In genomic region chr1:28193701-28194161, GRCh38 we compare ENCODE assay signal across 2 cellular contexts.
A peak's percentile ranks its signal among the peaks of the same experiment; 100 is the strongest.
TF ChIP-seq lines count a peak whose summit lies in the region.

No MANE protein-coding gene starts in this region.

TF ChIP-seq in H1, 55 proteins besides CTCF, POLR2A, EP300 and RAD21:
- TF ChIP-seq SRF (IDR thresholded peaks at IDR 0.05; ENCODE audit: low read depth, low read length) (no peak), ASH2L (IDR thresholded peaks at IDR 0.05; ENCODE audit: low read length) (no peak), ATF3 (IDR thresholded peaks at IDR 0.05; ENCODE audit: insufficient read depth, low read depth, low read length) (no peak), CHD1 (IDR thresholded peaks at IDR 0.05; ENCODE audit: low read depth, low read length) (no peak), MAX (IDR thresholded peaks at IDR 0.05) (no peak), TEAD4 (IDR thresholded peaks at IDR 0.05; ENCODE audit: low read depth, low read length) (no peak), EGR1 (IDR thresholded peaks at IDR 0.05; ENCODE audit: borderline replicate concordance, low read depth, low read length) (no peak), TBP (IDR thresholded peaks at IDR 0.05; ENCODE audit: low read depth, low read length) (no peak), CBX5 (IDR thresholded peaks at IDR 0.05; ENCODE audit: low read depth, low read length) (no peak), JUND (IDR thresholded peaks at IDR 0.05; ENCODE audit: low read length) (peak; percentile 58; the same call in 1 of the 2 replicates), SAP30 (IDR thresholded peaks at IDR 0.05; ENCODE audit: insufficient read depth, insufficient replicate concordance, low read length) (no peak), ZNF274 (IDR thresholded peaks at IDR 0.05; ENCODE audit: borderline replicate concordance, extremely low read depth, low read length) (no peak), SIN3A (conservative IDR thresholded peaks at IDR 0.05 in 1 of 2, IDR thresholded peaks at IDR 0.05 in 1 of 2; ENCODE audit: low read depth in 1 of 2, low read length in 2 of 2) (no peak), TAF1 (IDR thresholded peaks at IDR 0.05; ENCODE audit: low read depth, low read length) (peak; percentile 59), NRF1 (IDR thresholded peaks at IDR 0.05; ENCODE audit: low read depth, low read length) (no peak), POU5F1 (IDR thresholded peaks at IDR 0.05; ENCODE audit: low read depth, low read length) (no peak)

TF ChIP-seq in HepG2, 621 proteins besides CTCF, POLR2A, EP300 and RAD21 (continues in another document):
- TF ChIP-seq MNT (IDR thresholded peaks at IDR 0.05) (no peak), ZNF569 (CRISPR knock-in tag; IDR thresholded peaks at IDR 0.05; ENCODE audit: borderline replicate concordance) (no peak), RXRB (CRISPR knock-in tag; IDR thresholded peaks at IDR 0.05; ENCODE audit: borderline replicate concordance) (peak; percentile 50; the same call in 1 of the 2 replicates), TGIF2 (CRISPR knock-in tag; IDR thresholded peaks at IDR 0.05) (no peak), MBD4 (IDR thresholded peaks at IDR 0.05; ENCODE audit: borderline replicate concordance, low read length) (no peak), ZNF891 (CRISPR knock-in tag; IDR thresholded peaks at IDR 0.05) (no peak), MAZ (IDR thresholded peaks at IDR 0.05; ENCODE audit: borderline replicate concordance, low read depth, low read length) (no peak), MAZ (CRISPR knock-in tag; IDR thresholded peaks at IDR 0.05; ENCODE audit: low read depth) (no peak), NCOA2 (CRISPR knock-in tag; IDR thresholded peaks at IDR 0.05) (no peak), ZNF580 (CRISPR knock-in tag; IDR thresholded peaks at IDR 0.05; ENCODE audit: borderline replicate concordance, low read depth) (no peak), ELF1 (CRISPR knock-in tag; IDR thresholded peaks at IDR 0.05) (0 out of 2 replicates have a peak, but pooled peaks have one; percentile 29), HOMEZ (CRISPR knock-in tag; IDR thresholded peaks at IDR 0.05; ENCODE audit: low read depth) (no peak), ZNF546 (CRISPR knock-in tag; conservative IDR thresholded peaks at IDR 0.05) (no peak), ZNF430 (CRISPR knock-in tag; IDR thresholded peaks at IDR 0.05) (no peak), ZNF652 (CRISPR knock-in tag; IDR thresholded peaks at IDR 0.05; ENCODE audit: borderline replicate concordance, low read depth) (no peak), ZNF275 (CRISPR knock-in tag; IDR thresholded peaks at IDR 0.05; ENCODE audit: borderline replicate concordance) (no peak), TSC22D2 (CRISPR knock-in tag; IDR thresholded peaks at IDR 0.05; ENCODE audit: borderline replicate concordance) (no peak), CHCHD3 (CRISPR knock-in tag; IDR thresholded peaks at IDR 0.05) (no peak), ZNF629 (CRISPR knock-in tag; conservative IDR thresholded peaks at IDR 0.05) (no peak), ZNF772 (CRISPR knock-in tag; IDR thresholded peaks at IDR 0.05) (no peak), SSRP1 (CRISPR knock-in tag; IDR thresholded peaks at IDR 0.05) (no peak), HOXA7 (CRISPR knock-in tag; IDR thresholded peaks at IDR 0.05) (no peak), SRF (IDR thresholded peaks at IDR 0.05; ENCODE audit: low read depth, low read length) (no peak), ZNF331 (CRISPR knock-in tag; IDR thresholded peaks at IDR 0.05) (0 out of 2 replicates have a peak, but pooled peaks have one; percentile 28), ZNF24 (IDR thresholded peaks at IDR 0.05) (no peak), HIVEP1 (CRISPR knock-in tag; IDR thresholded peaks at IDR 0.05) (no peak), PAXIP1 (CRISPR knock-in tag; conservative IDR thresholded peaks at IDR 0.05) (0 out of 2 replicates have a peak, but pooled peaks have one; percentile 22), TOE1 (CRISPR knock-in tag; IDR thresholded peaks at IDR 0.05) (no peak), ZNF20 (CRISPR knock-in tag; IDR thresholded peaks at IDR 0.05) (no peak), SIX1 (CRISPR knock-in tag; IDR thresholded peaks at IDR 0.05; ENCODE audit: borderline replicate concordance) (no peak), ZNF841 (CRISPR knock-in tag; IDR thresholded peaks at IDR 0.05; ENCODE audit: borderline replicate concordance) (no peak), SMAD9 (CRISPR knock-in tag; IDR thresholded peaks at IDR 0.05) (no peak), ZNF83 (CRISPR knock-in tag; IDR thresholded peaks at IDR 0.05; ENCODE audit: borderline replicate concordance) (no peak), ZNF501 (CRISPR knock-in tag; IDR thresholded peaks at IDR 0.05) (no peak), PCBP1 (IDR thresholded peaks at IDR 0.05; ENCODE audit: borderline replicate concordance, low read depth, low read length) (no peak)
- TF ChIP-seq, protein P1, sequence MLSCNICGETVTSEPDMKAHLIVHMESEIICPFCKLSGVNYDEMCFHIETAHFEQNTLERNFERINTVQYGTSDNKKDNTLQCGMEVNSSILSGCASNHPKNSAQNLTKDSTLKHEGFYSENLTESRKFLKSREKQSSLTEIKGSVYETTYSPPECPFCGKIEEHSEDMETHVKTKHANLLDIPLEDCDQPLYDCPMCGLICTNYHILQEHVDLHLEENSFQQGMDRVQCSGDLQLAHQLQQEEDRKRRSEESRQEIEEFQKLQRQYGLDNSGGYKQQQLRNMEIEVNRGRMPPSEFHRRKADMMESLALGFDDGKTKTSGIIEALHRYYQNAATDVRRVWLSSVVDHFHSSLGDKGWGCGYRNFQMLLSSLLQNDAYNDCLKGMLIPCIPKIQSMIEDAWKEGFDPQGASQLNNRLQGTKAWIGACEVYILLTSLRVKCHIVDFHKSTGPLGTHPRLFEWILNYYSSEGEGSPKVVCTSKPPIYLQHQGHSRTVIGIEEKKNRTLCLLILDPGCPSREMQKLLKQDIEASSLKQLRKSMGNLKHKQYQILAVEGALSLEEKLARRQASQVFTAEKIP (CRISPR knock-in tag; IDR thresholded peaks at IDR 0.05; ENCODE audit: borderline replicate concordance) = no peak
- TF ChIP-seq, protein P2, sequence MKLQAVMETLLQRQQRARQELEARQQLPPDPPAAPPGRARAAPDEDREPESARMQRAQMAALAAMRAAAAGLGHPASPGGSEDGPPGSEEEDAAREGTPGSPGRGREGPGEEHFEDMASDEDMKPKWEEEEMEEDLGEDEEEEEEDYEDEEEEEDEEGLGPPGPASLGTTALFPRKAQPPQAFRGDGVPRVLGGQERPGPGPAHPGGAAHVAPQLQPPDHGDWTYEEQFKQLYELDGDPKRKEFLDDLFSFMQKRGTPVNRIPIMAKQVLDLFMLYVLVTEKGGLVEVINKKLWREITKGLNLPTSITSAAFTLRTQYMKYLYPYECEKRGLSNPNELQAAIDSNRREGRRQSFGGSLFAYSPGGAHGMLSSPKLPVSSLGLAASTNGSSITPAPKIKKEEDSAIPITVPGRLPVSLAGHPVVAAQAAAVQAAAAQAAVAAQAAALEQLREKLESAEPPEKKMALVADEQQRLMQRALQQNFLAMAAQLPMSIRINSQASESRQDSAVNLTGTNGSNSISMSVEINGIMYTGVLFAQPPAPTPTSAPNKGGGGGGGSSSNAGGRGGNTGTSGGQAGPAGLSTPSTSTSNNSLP (IDR thresholded peaks at IDR 0.05; ENCODE audit: low read depth, low read length) = no peak
- TF ChIP-seq, protein P3, sequence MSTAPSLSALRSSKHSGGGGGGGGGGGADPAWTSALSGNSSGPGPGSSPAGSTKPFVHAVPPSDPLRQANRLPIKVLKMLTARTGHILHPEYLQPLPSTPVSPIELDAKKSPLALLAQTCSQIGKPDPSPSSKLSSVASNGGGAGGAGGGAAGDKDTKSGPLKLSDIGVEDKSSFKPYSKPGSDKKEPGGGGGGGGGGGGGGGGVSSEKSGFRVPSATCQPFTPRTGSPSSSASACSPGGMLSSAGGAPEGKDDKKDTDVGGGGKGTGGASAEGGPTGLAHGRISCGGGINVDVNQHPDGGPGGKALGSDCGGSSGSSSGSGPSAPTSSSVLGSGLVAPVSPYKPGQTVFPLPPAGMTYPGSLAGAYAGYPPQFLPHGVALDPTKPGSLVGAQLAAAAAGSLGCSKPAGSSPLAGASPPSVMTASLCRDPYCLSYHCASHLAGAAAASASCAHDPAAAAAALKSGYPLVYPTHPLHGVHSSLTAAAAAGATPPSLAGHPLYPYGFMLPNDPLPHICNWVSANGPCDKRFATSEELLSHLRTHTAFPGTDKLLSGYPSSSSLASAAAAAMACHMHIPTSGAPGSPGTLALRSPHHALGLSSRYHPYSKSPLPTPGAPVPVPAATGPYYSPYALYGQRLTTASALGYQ (CRISPR knock-in tag; IDR thresholded peaks at IDR 0.05) = no peak
- TF ChIP-seq, protein P4, sequence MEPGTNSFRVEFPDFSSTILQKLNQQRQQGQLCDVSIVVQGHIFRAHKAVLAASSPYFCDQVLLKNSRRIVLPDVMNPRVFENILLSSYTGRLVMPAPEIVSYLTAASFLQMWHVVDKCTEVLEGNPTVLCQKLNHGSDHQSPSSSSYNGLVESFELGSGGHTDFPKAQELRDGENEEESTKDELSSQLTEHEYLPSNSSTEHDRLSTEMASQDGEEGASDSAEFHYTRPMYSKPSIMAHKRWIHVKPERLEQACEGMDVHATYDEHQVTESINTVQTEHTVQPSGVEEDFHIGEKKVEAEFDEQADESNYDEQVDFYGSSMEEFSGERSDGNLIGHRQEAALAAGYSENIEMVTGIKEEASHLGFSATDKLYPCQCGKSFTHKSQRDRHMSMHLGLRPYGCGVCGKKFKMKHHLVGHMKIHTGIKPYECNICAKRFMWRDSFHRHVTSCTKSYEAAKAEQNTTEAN (CRISPR knock-in tag; conservative IDR thresholded peaks at IDR 0.05) = no peak
